ENCODE assay signal across 35 cellular contexts in genomic region chrX:131513159-131513914, GRCh38. TPM values are rescaled to one million over a fixed set of nuclear protein-coding genes. Genes with fewer than 3 reads are reported as not detected.
"Had no signal": no experiment of that assay in that cellular context is flagged by ENCODE, and none has a peak within 500 bp of the region (broad histone marks: within the 10 kb centered on the region; RNA-seq: fewer than 3 reads in every experiment).

No MANE protein-coding gene starts in this region.

- H3K27ac Mint-ChIP-seq: dendritic cell treated with granulocyte-macrophage colony-stimulating factor and Interleukin-4, amounts not matched to agents 40 ng/mL and 50 ng/mL, for 4 days; effector memory CD8-positive, alpha-beta T cell; endodermal cell; mesothelial cell of epicardium had no signal

- H3K4me3 ChIP-seq: colonic mucosa, esophagus squamous epithelium, gastrocnemius medialis, heart right ventricle, lower lobe of right lung, mucosa of descending colon had no signal

- ATAC-seq: effector memory CD8-positive, alpha-beta T cell; esophagus mucosa; gastrocnemius medialis; heart right ventricle; left colon; left lobe of liver; left ventricle myocardium superior; lower lobe of right lung; mucosa of descending colon had no signal

- H3K36me3 ChIP-seq: colonic mucosa, esophagus squamous epithelium, gastrocnemius medialis, heart right ventricle, lower lobe of right lung had no signal

- H3K27me3 ChIP-seq: colonic mucosa, esophagus squamous epithelium, gastrocnemius medialis had no signal

- H3K9me3 Mint-ChIP-seq: dendritic cell treated with granulocyte-macrophage colony-stimulating factor and Interleukin-4, amounts not matched to agents 40 ng/mL and 50 ng/mL, for 4 days; effector memory CD8-positive, alpha-beta T cell had no signal

- H3K4me1 ChIP-seq: colonic mucosa, esophagus squamous epithelium, gastrocnemius medialis, heart right ventricle, lower lobe of right lung had no signal

- DNase-seq: cerebellar nuclear complex; colonic mucosa; cortex of kidney; effector CD8-positive, alpha-beta T cell; effector memory CD8-positive, alpha-beta T cell; endodermal cell; erythroblast; esophagus squamous epithelium; foreskin fibroblast; foreskin melanocyte; gastrocnemius medialis; glutamatergic neuron; head of caudate nucleus; heart right ventricle; hippocampal formation; kidney glomerular epithelial cell; left colon; left ventricle myocardium superior; lower lobe of right lung; mesenchymal stem cell; mucosa of descending colon had no signal

- H3K4me1 Mint-ChIP-seq: endodermal cell, mesothelial cell of epicardium had no signal

- H3K27me3 Mint-ChIP-seq: dendritic cell treated with granulocyte-macrophage colony-stimulating factor and Interleukin-4, amounts not matched to agents 40 ng/mL and 50 ng/mL, for 4 days; effector memory CD8-positive, alpha-beta T cell had no signal

- FAIRE-seq: endometrium, islet of Langerhans, keratinocyte had no signal

- H3K27ac ChIP-seq: colonic mucosa, epithelial cell of prostate, esophagus squamous epithelium, gastrocnemius medialis, heart right ventricle, lower lobe of right lung had no signal

- H3K4me3 Mint-ChIP-seq: dendritic cell treated with granulocyte-macrophage colony-stimulating factor and Interleukin-4, amounts not matched to agents 40 ng/mL and 50 ng/mL, for 4 days; effector memory CD8-positive, alpha-beta T cell; endodermal cell; mesothelial cell of epicardium had no signal

- H3K9me3 ChIP-seq: colonic mucosa, esophagus squamous epithelium, gastrocnemius medialis, lower lobe of right lung, mucosa of descending colon had no signal

RNA-seq across cellular contexts. Expression of gene OR13H1, which starts 30.5 kb away (rescaled TPM):
- total RNA-seq: chondrocyte, colonic mucosa, dermis microvascular lymphatic vessel endothelial cell, endodermal cell, esophagus mucosa, esophagus squamous epithelium, gastrocnemius medialis, glomerular endothelial cell, heart right ventricle, left colon, left lobe of liver, left ventricle myocardium superior, lower leg skin, lower lobe of right lung, lung microvascular endothelial cell, mesenteric fat pad, mesothelial cell of epicardium, mucosa of descending colon had no signal
- polyA plus RNA-seq: heart right ventricle, keratinocyte had no signal
